ENCODE assay signal across 11 cellular contexts in genomic region chr4:153514001-153514526, GRCh38. TPM values are rescaled to one million over a fixed set of nuclear protein-coding genes. Genes with fewer than 3 reads are reported as not detected.
DNase-seq lines count a peak whose midpoint lies in the region; ATAC-seq and TF ChIP-seq lines count a peak whose summit lies in the region.
"Had no signal": no experiment of that assay in that cellular context is flagged by ENCODE, and none has a peak within 500 bp of the region (broad histone marks: within the 10 kb centered on the region; RNA-seq: fewer than 3 reads in every experiment).

No MANE protein-coding gene starts in this region.

- H3K4me1 Mint-ChIP-seq in T-cell = peaks cover 83 to 85% (median 84%) of the 10 kb centered on the region in 3 donors
- peaks cover 33% of the 10 kb centered on the region for H3K4me1 Mint-ChIP-seq in Calu3 (ENCODE audit: low read depth, unreplicated experiment)

- intact Hi-C loops in left ventricle myocardium inferior (cut with micrococcal nuclease) = no loop called here
- intact Hi-C loops in Right ventricle myocardium inferior (cut with DNase I) = no loop called here
- intact Hi-C loops in Calu3 (cut with micrococcal nuclease; ENCODE audit: unreplicated experiment) = no loop called here

- POLR2A ChIA-PET in T-cell (lab: Charles Lee) = interaction anchor here (0.6 to 1.2 kb wide), 2 partner anchors 11 to 35 kb away, joined by 3 to 4 read pairs; no protein-coding TSS in a partner anchor

- no peak for DNase-seq in left ventricle myocardium inferior
- no peak for DNase-seq in Right ventricle myocardium inferior (ENCODE audit: missing footprints)
- DNase-seq in T-cell = no peak
- peak; percentile 67 for DNase-seq in fibroblast of the conjunctiva (ENCODE audit: low read depth)
- DNase-seq in thoracic aorta (ENCODE audit: low spot score) = no peak
- no peak for DNase-seq in Calu3
- DNase-seq: activated CD8-positive, alpha-beta memory T cell treated with anti-CD3 and anti-CD28 coated beads for 24 hours; naive thymus-derived CD8-positive, alpha-beta T cell; stimulated activated CD8-positive, alpha-beta memory T cell treated with anti-CD3 and anti-CD28 coated beads, Interleukin-4, amount 100 ng/mL, for 48 hours had no signal

- H3K27ac ChIP-seq in left ventricle myocardium inferior (replicated peaks) (peak overlapping the region; percentile 46), thoracic aorta (peak overlapping the region; percentile 65 to 77)

- TF ChIP-seq CTCF in left ventricle myocardium inferior (IDR thresholded peaks at IDR 0.05; ENCODE audit: borderline replicate concordance) = no peak
- no peak for TF ChIP-seq CTCF in thoracic aorta (IDR thresholded peaks at IDR 0.05)
- TF ChIP-seq CTCF in Calu3 (IDR thresholded peaks at IDR 0.05; ENCODE audit: unreplicated experiment) = no peak

- H3K27ac Mint-ChIP-seq in T-cell (peak overlapping the region; percentile 69 to 74), Calu3 (ENCODE audit: unreplicated experiment) (no peak overlapping the region)

- H3K9me3 ChIP-seq in left ventricle myocardium inferior (replicated peaks) (no peaks in the 10 kb centered on the region), thoracic aorta (no peaks in the 10 kb centered on the region)

- no peaks in the 10 kb centered on the region for H3K9me3 Mint-ChIP-seq in T-cell
- H3K9me3 Mint-ChIP-seq in Calu3 (ENCODE audit: low read depth, unreplicated experiment) = no peaks in the 10 kb centered on the region
- H3K9me3 Mint-ChIP-seq: naive thymus-derived CD8-positive, alpha-beta T cell had no signal

- ATAC-seq in Right ventricle myocardium inferior = no peak
- ATAC-seq in T-cell (replicated peaks in 1 of 4) = no peak
- no peak for ATAC-seq in thoracic aorta (ENCODE audit: insufficient number of reproducible peaks, low FRiP score, low read depth)
- no peak for ATAC-seq in GM18520 (IDR thresholded peaks at IDR 0.05; ENCODE audit: unreplicated experiment)
- ATAC-seq in HG02938 (IDR thresholded peaks at IDR 0.05; ENCODE audit: unreplicated experiment) = no peak
- ATAC-seq: naive thymus-derived CD8-positive, alpha-beta T cell had no signal

- H3K4me3 ChIP-seq in left ventricle myocardium inferior (no peak overlapping the region), thoracic aorta (peak overlapping the region; percentile 23)

- H3K36me3 Mint-ChIP-seq in T-cell (peaks cover 46% of the 10 kb centered on the region), Calu3 (ENCODE audit: insufficient read depth, unreplicated experiment) (peaks cover 1% of the 10 kb centered on the region)

- H3K36me3 ChIP-seq in left ventricle myocardium inferior (no peaks in the 10 kb centered on the region), thoracic aorta (no peaks in the 10 kb centered on the region)

- CTCF ChIA-PET in T-cell (lab: Charles Lee) (interaction anchor here in 1 of 2 donors (0.9 to 1.8 kb wide), 4 partner anchors 13 to 67 kb away, joined by 3 to 5 read pairs (median 4); no protein-coding TSS in a partner anchor), Calu3 (lab: Charles Lee) (no interaction called here)

- H3K27me3 ChIP-seq in left ventricle myocardium inferior (ENCODE audit: low read depth) = no peaks in the 10 kb centered on the region
- H3K27me3 ChIP-seq in thoracic aorta (replicated peaks; ENCODE audit: insufficient read depth) = no peaks in the 10 kb centered on the region

- H3K4me3 Mint-ChIP-seq in T-cell (no peak overlapping the region), Calu3 (ENCODE audit: low read depth, unreplicated experiment) (no peak overlapping the region)

- no TSS peak for BruUV-seq in Calu3 (replicated peaks; lab: Mats Ljungman, UMichigan)

- peaks cover 46% of the 10 kb centered on the region for H3K4me1 ChIP-seq in left ventricle myocardium inferior
- peaks cover 27 to 59% of the 10 kb centered on the region in 2 donors for H3K4me1 ChIP-seq in thoracic aorta (ENCODE audit: control insufficient read depth in 1 of 2, low read depth in 2 of 2)

- no peaks in the 10 kb centered on the region for H3K27me3 Mint-ChIP-seq in T-cell
- no peaks in the 10 kb centered on the region for H3K27me3 Mint-ChIP-seq in Calu3 (ENCODE audit: unreplicated experiment)
- H3K27me3 Mint-ChIP-seq: naive thymus-derived CD8-positive, alpha-beta T cell had no signal

RNA-seq across cellular contexts. Expression of gene TMEM131L, which starts 47.9 kb away (rescaled TPM):
- total RNA-seq in left ventricle myocardium inferior (14.9 TPM), Right ventricle myocardium inferior (14.4 TPM), T-cell (100 to 1,000 TPM in 1 of 5 donors, 10 to 100 TPM in 4; 60.7 to 115 (median 72.6) TPM), thoracic aorta (10 to 100 TPM; 22.2 to 25.6 TPM), Calu3 (2022) (8.8 and 9.4 TPM in 2 replicates)
